ENCODE assay signal across 1 cellular context in genomic region chr14:54509546-54510501, GRCh38.
TF ChIP-seq lines count a peak whose summit lies in the region.

TSS of gene CGRRF1 (plus strand) at chr14:54509906. CDS start at chr14:54509960, 54 bp downstream.

TF ChIP-seq in K562, 482 proteins besides CTCF, POLR2A, EP300 and RAD21 (continued from another document and continues in another):
- TF ChIP-seq VEZF1 (CRISPR knock-in tag; IDR thresholded peaks at IDR 0.05) (peak; percentile 92), CBX2 (IDR thresholded peaks at IDR 0.05; ENCODE audit: insufficient read depth, low read length, poor library complexity, severe bottlenecking) (no peak), ZNF121 (CRISPR knock-in tag; conservative IDR thresholded peaks at IDR 0.05) (no peak), HNRNPK (IDR thresholded peaks at IDR 0.05; ENCODE audit: low read depth, low read length, poor library complexity, severe bottlenecking) (no peak), ADNP (tag; IDR thresholded peaks at IDR 0.05) (0 out of 2 replicates have a peak, but pooled peaks have one; percentile 19), POU5F1 (IDR thresholded peaks at IDR 0.05; ENCODE audit: borderline replicate concordance, low read depth, low read length, partially characterized antibody) (peak; percentile 78), AFF4 (CRISPR knock-in tag; IDR thresholded peaks at IDR 0.05) (no peak), GATAD2B (IDR thresholded peaks at IDR 0.05; ENCODE audit: borderline replicate concordance) (no peak), ZNF197 (CRISPR knock-in tag; IDR thresholded peaks at IDR 0.05; ENCODE audit: low read depth) (no peak), MYC (IDR thresholded peaks at IDR 0.05; ENCODE audit: low read depth, low read length) (peak; percentile 56; the same call in 1 of the 2 replicates), MYC (CRISPR knock-in tag; IDR thresholded peaks at IDR 0.05; ENCODE audit: borderline replicate concordance, low read depth) (no peak), PHF8 (IDR thresholded peaks at IDR 0.05; ENCODE audit: borderline replicate concordance, low read length) (peak; percentile 72; the same call in 1 of the 2 replicates), ESRRB (CRISPR knock-in tag; IDR thresholded peaks at IDR 0.05; ENCODE audit: borderline replicate concordance) (no peak), DACH1 (IDR thresholded peaks at IDR 0.05; ENCODE audit: partially characterized antibody) (no peak), TCF7 (IDR thresholded peaks at IDR 0.05; ENCODE audit: borderline replicate concordance) (no peak), STAT5B (CRISPR knock-in tag; IDR thresholded peaks at IDR 0.05) (no peak), ZNF384 (IDR thresholded peaks at IDR 0.05; ENCODE audit: low read depth, low read length) (peak; percentile 47; the same call in 1 of the 2 replicates), ZNF124 (CRISPR knock-in tag; IDR thresholded peaks at IDR 0.05) (no peak), NFIX (CRISPR knock-in tag; IDR thresholded peaks at IDR 0.05; ENCODE audit: low read depth) (no peak), ZNF24 (IDR thresholded peaks at IDR 0.05) (no peak), MEF2D (tag; conservative IDR thresholded peaks at IDR 0.05; ENCODE audit: low read depth) (no peak), CHD2 (IDR thresholded peaks at IDR 0.05; ENCODE audit: low read depth, low read length) (peak; percentile 60), SRF (CRISPR knock-in tag; IDR thresholded peaks at IDR 0.05) (peak in 1 of 2 experiments; percentile 52; a peak in 1 of 4 replicates), PKNOX1 (IDR thresholded peaks at IDR 0.05) (peak; percentile 97), CBX3 (IDR thresholded peaks at IDR 0.05; ENCODE audit: borderline replicate concordance in 1 of 2, low read length in 2 of 2) (no peak), FIP1L1 (IDR thresholded peaks at IDR 0.05; ENCODE audit: low read depth, low read length, poor library complexity, severe bottlenecking) (no peak), L3MBTL2 (IDR thresholded peaks at IDR 0.05) (no peak), ZKSCAN1 (IDR thresholded peaks at IDR 0.05; ENCODE audit: low read depth, low read length) (peak; percentile 95), NFYB (IDR thresholded peaks at IDR 0.05; ENCODE audit: extremely low read depth, insufficient read length) (peak; percentile 55), E2F6 (IDR thresholded peaks at IDR 0.05; ENCODE audit: borderline replicate concordance in 1 of 2, extremely low read depth in 1 of 2, insufficient read depth in 1 of 2, insufficient read length in 1 of 2, low read depth in 1 of 2, low read length in 1 of 2, poor library complexity in 1 of 2, severe bottlenecking in 1 of 2) (peak in 1 of 2 experiments; percentile 51), RREB1 (CRISPR knock-in tag; IDR thresholded peaks at IDR 0.05) (peak; percentile 65; the same call in 1 of the 2 replicates), MYNN (IDR thresholded peaks at IDR 0.05) (0 out of 2 replicates have a peak, but pooled peaks have one; percentile 48), MYNN (CRISPR knock-in tag; IDR thresholded peaks at IDR 0.05) (no peak), CXXC5 (CRISPR knock-in tag; IDR thresholded peaks at IDR 0.05) (peak; percentile 56; the same call in 1 of the 2 replicates), GABPB1 (CRISPR knock-in tag; IDR thresholded peaks at IDR 0.05) (peak; percentile 54; the same call in 1 of the 2 replicates), MAX (CRISPR knock-in tag; IDR thresholded peaks at IDR 0.05) (peak; percentile 35; the same call in 1 of the 2 replicates), RNF2 (IDR thresholded peaks at IDR 0.05) (no peak), MAZ (CRISPR knock-in tag; conservative IDR thresholded peaks at IDR 0.05 in 1 of 2, IDR thresholded peaks at IDR 0.05 in 1 of 2) (peak; percentile 70 to 95), BRD4 (IDR thresholded peaks at IDR 0.05) (no peak), MTA3 (IDR thresholded peaks at IDR 0.05; ENCODE audit: borderline replicate concordance) (peak; percentile 99), RBFOX2 (IDR thresholded peaks at IDR 0.05; ENCODE audit: low read depth, low read length) (peak; percentile 76), KLF16 (IDR thresholded peaks at IDR 0.05) (peak; percentile 50; the same call in 1 of the 2 replicates), SMAD4 (CRISPR knock-in tag; conservative IDR thresholded peaks at IDR 0.05) (peak; percentile 61), POLR2G (IDR thresholded peaks at IDR 0.05; ENCODE audit: low read depth, low read length) (peak; percentile 81), ATF7 (IDR thresholded peaks at IDR 0.05) (peak; percentile 75), ZFP36 (IDR thresholded peaks at IDR 0.05; ENCODE audit: low read depth, low read length, partially characterized antibody) (no peak), RBBP5 (IDR thresholded peaks at IDR 0.05; ENCODE audit: borderline replicate concordance, insufficient read depth, low read length, poor library complexity, severe bottlenecking) (peak; percentile 65), ZBTB2 (IDR thresholded peaks at IDR 0.05) (no peak), BCOR (IDR thresholded peaks at IDR 0.05) (peak; percentile 6; the same call in 1 of the 2 replicates), CCNT2 (IDR thresholded peaks at IDR 0.05; ENCODE audit: borderline replicate concordance, extremely low read depth, insufficient read length, low read depth, low read length) (peak; percentile 63), RB1 (IDR thresholded peaks at IDR 0.05; ENCODE audit: low read depth) (peak; percentile 61; the same call in 1 of the 2 replicates), YBX1 (IDR thresholded peaks at IDR 0.05) (no peak), ZFPM2 (CRISPR knock-in tag; IDR thresholded peaks at IDR 0.05) (no peak)
